Comparison of ENCODE assay signal across 1 cellular context in genomic region chr12:124725612-124726237, GRCh38.
A peak's percentile ranks its signal among the peaks of the same experiment; 100 is the strongest.
TF ChIP-seq lines count a peak whose summit lies in the region.

No MANE protein-coding gene starts in this region.

TF ChIP-seq in K562, 482 proteins besides CTCF, POLR2A, EP300 and RAD21:
- peak; percentile 30 for TF ChIP-seq RBM25 (IDR thresholded peaks at IDR 0.05; ENCODE audit: low read depth, low read length, severe bottlenecking)
- no peak for TF ChIP-seq NFRKB (IDR thresholded peaks at IDR 0.05; ENCODE audit: low read depth)
- TF ChIP-seq ZNF316 (IDR thresholded peaks at IDR 0.05), result peak; percentile 56
